Comparison of ENCODE assay signal across 2 cellular contexts in the genomic region with DNA sequence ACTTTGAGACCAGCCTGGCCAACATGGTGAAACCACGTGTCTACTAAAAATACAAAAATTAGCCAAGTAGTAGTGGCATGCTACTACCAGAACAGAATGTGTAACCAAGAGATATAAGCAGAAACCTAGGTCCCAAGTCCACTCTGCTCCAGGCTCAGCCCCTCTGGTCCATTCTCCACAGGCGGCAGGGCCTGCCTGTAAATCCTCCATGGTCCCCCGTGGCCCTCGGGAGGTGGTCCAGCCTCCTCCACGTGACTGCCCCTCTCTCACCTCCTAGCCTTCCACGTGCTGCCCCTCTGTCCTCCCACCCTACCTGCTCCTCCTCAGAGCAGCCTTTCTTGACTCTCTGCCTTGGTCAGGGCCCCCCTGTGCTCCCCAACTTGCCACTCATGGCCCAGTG.
TF ChIP-seq lines count a peak whose summit lies in the region.

No MANE protein-coding gene starts in this region.

TF ChIP-seq in K562, 482 proteins besides CTCF, POLR2A, EP300 and RAD21:
- TF ChIP-seq, protein P1, sequence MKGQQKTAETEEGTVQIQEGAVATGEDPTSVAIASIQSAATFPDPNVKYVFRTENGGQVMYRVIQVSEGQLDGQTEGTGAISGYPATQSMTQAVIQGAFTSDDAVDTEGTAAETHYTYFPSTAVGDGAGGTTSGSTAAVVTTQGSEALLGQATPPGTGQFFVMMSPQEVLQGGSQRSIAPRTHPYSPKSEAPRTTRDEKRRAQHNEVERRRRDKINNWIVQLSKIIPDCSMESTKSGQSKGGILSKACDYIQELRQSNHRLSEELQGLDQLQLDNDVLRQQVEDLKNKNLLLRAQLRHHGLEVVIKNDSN (CRISPR knock-in tag; IDR thresholded peaks at IDR 0.05): peak; percentile 27; the same call in 1 of the 2 replicates
- no peak for TF ChIP-seq HDAC1 (IDR thresholded peaks at IDR 0.05)
- no peak for TF ChIP-seq PRDM10 (IDR thresholded peaks at IDR 0.05; ENCODE audit: partially characterized antibody)
- no peak for TF ChIP-seq HIVEP1 (CRISPR knock-in tag; IDR thresholded peaks at IDR 0.05)

TF ChIP-seq in HepG2, 621 proteins besides CTCF, POLR2A, EP300 and RAD21 (continues in another document):
- TF ChIP-seq ZZZ3 (CRISPR knock-in tag; IDR thresholded peaks at IDR 0.05; ENCODE audit: borderline replicate concordance) (no peak), ZSCAN20 (CRISPR knock-in tag; IDR thresholded peaks at IDR 0.05; ENCODE audit: borderline replicate concordance) (no peak), ZNF547 (CRISPR knock-in tag; IDR thresholded peaks at IDR 0.05) (no peak), ZNF652 (CRISPR knock-in tag; IDR thresholded peaks at IDR 0.05; ENCODE audit: borderline replicate concordance, low read depth) (no peak), MLX (CRISPR knock-in tag; IDR thresholded peaks at IDR 0.05) (0 out of 2 replicates have a peak, but pooled peaks have one; percentile 16), ATF6 (CRISPR knock-in tag; conservative IDR thresholded peaks at IDR 0.05) (no peak), HNRNPUL1 (IDR thresholded peaks at IDR 0.05; ENCODE audit: low read depth, low read length) (no peak), MXD1 (CRISPR knock-in tag; IDR thresholded peaks at IDR 0.05) (peak; percentile 11; the same call in 1 of the 2 replicates), TFE3 (CRISPR knock-in tag; IDR thresholded peaks at IDR 0.05) (peak; percentile 42; the same call in 1 of the 2 replicates), ZFY (CRISPR knock-in tag; IDR thresholded peaks at IDR 0.05) (0 out of 2 replicates have a peak, but pooled peaks have one; percentile 33), CC2D1A (CRISPR knock-in tag; IDR thresholded peaks at IDR 0.05) (no peak), NKX3-1 (CRISPR knock-in tag; IDR thresholded peaks at IDR 0.05) (no peak), ARNTL (CRISPR knock-in tag; IDR thresholded peaks at IDR 0.05) (peak; percentile 69; the same call in 1 of the 2 replicates), HNF4A (CRISPR knock-in tag; IDR thresholded peaks at IDR 0.05) (peak; percentile 70), TRIM22 (IDR thresholded peaks at IDR 0.05) (no peak), ZNF296 (CRISPR knock-in tag; conservative IDR thresholded peaks at IDR 0.05) (no peak), RBAK (CRISPR knock-in tag; IDR thresholded peaks at IDR 0.05) (no peak), NFYC (CRISPR knock-in tag; IDR thresholded peaks at IDR 0.05) (no peak), PAF1 (CRISPR knock-in tag; IDR thresholded peaks at IDR 0.05) (no peak), ZKSCAN5 (CRISPR knock-in tag; IDR thresholded peaks at IDR 0.05) (0 out of 2 replicates have a peak, but pooled peaks have one; percentile 73), MYC (CRISPR knock-in tag; IDR thresholded peaks at IDR 0.05; ENCODE audit: borderline replicate concordance) (peak; percentile 55; the same call in 1 of the 2 replicates), ZNF382 (CRISPR knock-in tag; IDR thresholded peaks at IDR 0.05; ENCODE audit: borderline replicate concordance) (no peak), MTA1 (CRISPR knock-in tag; IDR thresholded peaks at IDR 0.05; ENCODE audit: borderline replicate concordance) (peak; percentile 41; the same call in 1 of the 2 replicates), ZNF10 (CRISPR knock-in tag; IDR thresholded peaks at IDR 0.05; ENCODE audit: borderline replicate concordance, low read depth) (no peak), ZNF256 (CRISPR knock-in tag; conservative IDR thresholded peaks at IDR 0.05) (no peak), MXD4 (CRISPR knock-in tag; IDR thresholded peaks at IDR 0.05) (0 out of 2 replicates have a peak, but pooled peaks have one; percentile 31), NR1H2 (CRISPR knock-in tag; IDR thresholded peaks at IDR 0.05; ENCODE audit: borderline replicate concordance, low read depth) (no peak), ZNF282 (IDR thresholded peaks at IDR 0.05; ENCODE audit: partially characterized antibody) (no peak), GABPB1 (CRISPR knock-in tag; IDR thresholded peaks at IDR 0.05) (peak; percentile 14; the same call in 1 of the 2 replicates), ZFX (CRISPR knock-in tag; IDR thresholded peaks at IDR 0.05; ENCODE audit: low read depth) (peak; percentile 47), USF2 (IDR thresholded peaks at IDR 0.05; ENCODE audit: low read depth, low read length) (no peak), USF2 (CRISPR knock-in tag; IDR thresholded peaks at IDR 0.05; ENCODE audit: borderline replicate concordance) (peak; percentile 73; the same call in 1 of the 2 replicates), ZFP36 (IDR thresholded peaks at IDR 0.05; ENCODE audit: borderline replicate concordance, low read depth, low read length, partially characterized antibody) (no peak)
- TF ChIP-seq, protein P2, sequence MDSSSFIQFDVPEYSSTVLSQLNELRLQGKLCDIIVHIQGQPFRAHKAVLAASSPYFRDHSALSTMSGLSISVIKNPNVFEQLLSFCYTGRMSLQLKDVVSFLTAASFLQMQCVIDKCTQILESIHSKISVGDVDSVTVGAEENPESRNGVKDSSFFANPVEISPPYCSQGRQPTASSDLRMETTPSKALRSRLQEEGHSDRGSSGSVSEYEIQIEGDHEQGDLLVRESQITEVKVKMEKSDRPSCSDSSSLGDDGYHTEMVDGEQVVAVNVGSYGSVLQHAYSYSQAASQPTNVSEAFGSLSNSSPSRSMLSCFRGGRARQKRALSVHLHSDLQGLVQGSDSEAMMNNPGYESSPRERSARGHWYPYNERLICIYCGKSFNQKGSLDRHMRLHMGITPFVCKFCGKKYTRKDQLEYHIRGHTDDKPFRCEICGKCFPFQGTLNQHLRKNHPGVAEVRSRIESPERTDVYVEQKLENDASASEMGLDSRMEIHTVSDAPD (CRISPR knock-in tag; IDR thresholded peaks at IDR 0.05): 0 out of 2 replicates have a peak, but pooled peaks have one; percentile 65
- TF ChIP-seq, protein P3, sequence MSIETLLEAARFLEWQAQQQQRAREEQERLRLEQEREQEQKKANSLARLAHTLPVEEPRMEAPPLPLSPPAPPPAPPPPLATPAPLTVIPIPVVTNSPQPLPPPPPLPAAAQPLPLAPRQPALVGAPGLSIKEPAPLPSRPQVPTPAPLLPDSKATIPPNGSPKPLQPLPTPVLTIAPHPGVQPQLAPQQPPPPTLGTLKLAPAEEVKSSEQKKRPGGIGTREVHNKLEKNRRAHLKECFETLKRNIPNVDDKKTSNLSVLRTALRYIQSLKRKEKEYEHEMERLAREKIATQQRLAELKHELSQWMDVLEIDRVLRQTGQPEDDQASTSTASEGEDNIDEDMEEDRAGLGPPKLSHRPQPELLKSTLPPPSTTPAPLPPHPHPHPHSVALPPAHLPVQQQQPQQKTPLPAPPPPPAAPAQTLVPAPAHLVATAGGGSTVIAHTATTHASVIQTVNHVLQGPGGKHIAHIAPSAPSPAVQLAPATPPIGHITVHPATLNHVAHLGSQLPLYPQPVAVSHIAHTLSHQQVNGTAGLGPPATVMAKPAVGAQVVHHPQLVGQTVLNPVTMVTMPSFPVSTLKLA (IDR thresholded peaks at IDR 0.05): peak; percentile 43
- TF ChIP-seq, protein P4, sequence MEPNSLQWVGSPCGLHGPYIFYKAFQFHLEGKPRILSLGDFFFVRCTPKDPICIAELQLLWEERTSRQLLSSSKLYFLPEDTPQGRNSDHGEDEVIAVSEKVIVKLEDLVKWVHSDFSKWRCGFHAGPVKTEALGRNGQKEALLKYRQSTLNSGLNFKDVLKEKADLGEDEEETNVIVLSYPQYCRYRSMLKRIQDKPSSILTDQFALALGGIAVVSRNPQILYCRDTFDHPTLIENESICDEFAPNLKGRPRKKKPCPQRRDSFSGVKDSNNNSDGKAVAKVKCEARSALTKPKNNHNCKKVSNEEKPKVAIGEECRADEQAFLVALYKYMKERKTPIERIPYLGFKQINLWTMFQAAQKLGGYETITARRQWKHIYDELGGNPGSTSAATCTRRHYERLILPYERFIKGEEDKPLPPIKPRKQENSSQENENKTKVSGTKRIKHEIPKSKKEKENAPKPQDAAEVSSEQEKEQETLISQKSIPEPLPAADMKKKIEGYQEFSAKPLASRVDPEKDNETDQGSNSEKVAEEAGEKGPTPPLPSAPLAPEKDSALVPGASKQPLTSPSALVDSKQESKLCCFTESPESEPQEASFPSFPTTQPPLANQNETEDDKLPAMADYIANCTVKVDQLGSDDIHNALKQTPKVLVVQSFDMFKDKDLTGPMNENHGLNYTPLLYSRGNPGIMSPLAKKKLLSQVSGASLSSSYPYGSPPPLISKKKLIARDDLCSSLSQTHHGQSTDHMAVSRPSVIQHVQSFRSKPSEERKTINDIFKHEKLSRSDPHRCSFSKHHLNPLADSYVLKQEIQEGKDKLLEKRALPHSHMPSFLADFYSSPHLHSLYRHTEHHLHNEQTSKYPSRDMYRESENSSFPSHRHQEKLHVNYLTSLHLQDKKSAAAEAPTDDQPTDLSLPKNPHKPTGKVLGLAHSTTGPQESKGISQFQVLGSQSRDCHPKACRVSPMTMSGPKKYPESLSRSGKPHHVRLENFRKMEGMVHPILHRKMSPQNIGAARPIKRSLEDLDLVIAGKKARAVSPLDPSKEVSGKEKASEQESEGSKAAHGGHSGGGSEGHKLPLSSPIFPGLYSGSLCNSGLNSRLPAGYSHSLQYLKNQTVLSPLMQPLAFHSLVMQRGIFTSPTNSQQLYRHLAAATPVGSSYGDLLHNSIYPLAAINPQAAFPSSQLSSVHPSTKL (CRISPR knock-in tag; IDR thresholded peaks at IDR 0.05): peak; percentile 23; the same call in 1 of the 2 replicates
- TF ChIP-seq, protein P5, sequence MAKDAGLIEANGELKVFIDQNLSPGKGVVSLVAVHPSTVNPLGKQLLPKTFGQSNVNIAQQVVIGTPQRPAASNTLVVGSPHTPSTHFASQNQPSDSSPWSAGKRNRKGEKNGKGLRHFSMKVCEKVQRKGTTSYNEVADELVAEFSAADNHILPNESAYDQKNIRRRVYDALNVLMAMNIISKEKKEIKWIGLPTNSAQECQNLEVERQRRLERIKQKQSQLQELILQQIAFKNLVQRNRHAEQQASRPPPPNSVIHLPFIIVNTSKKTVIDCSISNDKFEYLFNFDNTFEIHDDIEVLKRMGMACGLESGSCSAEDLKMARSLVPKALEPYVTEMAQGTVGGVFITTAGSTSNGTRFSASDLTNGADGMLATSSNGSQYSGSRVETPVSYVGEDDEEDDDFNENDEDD (CRISPR knock-in tag; IDR thresholded peaks at IDR 0.05; ENCODE audit: borderline replicate concordance): peak; percentile 38; the same call in 1 of the 2 replicates
